ENCODE assay signal across 7 cellular contexts in genomic region chr9:63813391-63814021, GRCh38.
DNase-seq lines count a peak whose midpoint lies in the region; ATAC-seq and TF ChIP-seq lines count a peak whose summit lies in the region.
"Not testable (repeated sequence)": the region's sequence is repeated elsewhere in the genome, so short reads cannot be mapped to it uniquely, and the experiment has no call there.

No MANE protein-coding gene starts in this region.

- CTCF ChIA-PET in SK-N-SH (lab: Yijun Ruan, JAX) = not testable (repeated sequence)

- POLR2A ChIA-PET in SK-N-SH (lab: Yijun Ruan, JAX) = not testable (repeated sequence)

- WGBS in SK-N-SH (ENCODE audit: low lambda C conversion rate) = 68% methylated on average over 38 of the region's 39 CpGs
- WGBS in heart left ventricle, 4 donors = 41 to 65% (median 50%) methylated on average over 17 to 39 of the region's 39 CpGs

- not testable (repeated sequence) for TF ChIP-seq CTCF in HL-60 (IDR thresholded peaks at IDR 0.05; ENCODE audit: insufficient read depth, low read length); SK-N-SH (IDR thresholded peaks at IDR 0.05); brain microvascular endothelial cell (IDR thresholded peaks at IDR 0.05; ENCODE audit: low read depth, low read length, missing control alignments); heart left ventricle (IDR thresholded peaks at IDR 0.05); kidney epithelial cell (IDR thresholded peaks at IDR 0.05; ENCODE audit: insufficient read depth, low read length, poor library complexity, severe bottlenecking)

- not testable (repeated sequence) for H3K79me2 ChIP-seq in SK-N-SH (ENCODE audit: insufficient read depth)

- not testable (repeated sequence) for H3K27me3 ChIP-seq in HL-60 (ENCODE audit: insufficient read depth, poor library complexity, severe bottlenecking); SK-N-SH (ENCODE audit: insufficient read depth); brain microvascular endothelial cell (replicated peaks)
- peaks cover 0 to 21% (median 5%) of the 10 kb centered on the region in 9 donors for H3K27me3 ChIP-seq in heart left ventricle
- peaks cover 11% of the 10 kb centered on the region for H3K27me3 ChIP-seq in kidney epithelial cell (ENCODE audit: control insufficient read depth, insufficient read depth, low read length)

- DNase-seq in HL-60 (ENCODE audit: low read depth in 1 of 2, low spot score in 1 of 2); brain microvascular endothelial cell; kidney epithelial cell (ENCODE audit: low read depth): not testable (repeated sequence)
- peak; percentile 6 for DNase-seq in SK-N-SH
- peak in 2 of 5 donors; percentile 31 to 64 for DNase-seq in heart left ventricle
- DNase-seq in sciatic nerve (ENCODE audit: low spot score) = peak; percentile 54

- not testable (repeated sequence) for H3K4me1 ChIP-seq in SK-N-SH (ENCODE audit: control insufficient read depth in 1 of 2, insufficient read depth in 2 of 2, low read depth in 1 of 2, low read length in 1 of 2); heart left ventricle

- H2AFZ ChIP-seq in SK-N-SH (ENCODE audit: low read depth) = not testable (repeated sequence)

- intact Hi-C loops in heart left ventricle (cut with DNase I); sciatic nerve (cut with DNase I): not testable (repeated sequence)

- not testable (repeated sequence) for TF ChIP-seq POLR2A in heart left ventricle (IDR thresholded peaks at IDR 0.05)

- not testable (repeated sequence) for H3K36me3 ChIP-seq in SK-N-SH (replicated peaks in 1 of 2; ENCODE audit: control insufficient read depth in 1 of 2, insufficient read depth in 2 of 2, low read length in 1 of 2); brain microvascular endothelial cell (replicated peaks); heart left ventricle; kidney epithelial cell (ENCODE audit: control insufficient read depth, insufficient read depth, low read length)

- H3K4me2 ChIP-seq in SK-N-SH = 0 out of 2 replicates have a peak overlapping the region, but pooled peaks have one; percentile 28

- not testable (repeated sequence) for TF ChIP-seq RAD21 in SK-N-SH (IDR thresholded peaks at IDR 0.05; ENCODE audit: low read length)

- not testable (repeated sequence) for TF ChIP-seq EP300 in SK-N-SH (IDR thresholded peaks at IDR 0.05; ENCODE audit: borderline replicate concordance in 1 of 2, low read depth in 1 of 2, low read length in 1 of 2)

- in situ Hi-C loops in brain microvascular endothelial cell (cut with HindIII; ENCODE audit: low pct_ligation_motif_present, low sequenced_read_pairs) = not testable (repeated sequence)

- H3K9ac ChIP-seq in SK-N-SH = not testable (repeated sequence)

- H3K4me3 ChIP-seq in GM08714 (ENCODE audit: low read length) (peak overlapping the region; percentile 27; the same call in 1 of the 2 replicates), HL-60 (replicated peaks; ENCODE audit: insufficient read depth, low read length) (peak overlapping the region; percentile 27), SK-N-SH (ENCODE audit: low read depth in 2 of 2, low read length in 1 of 2) (peak overlapping the region in 1 of 2 experiments; percentile 26; a peak in 1 of 4 replicates), brain microvascular endothelial cell (ENCODE audit: low read depth, low read length) (peak overlapping the region; percentile 32), heart left ventricle (peak overlapping the region in 7 of 12 donors; percentile 4 to 45 (median 21)), kidney epithelial cell (ENCODE audit: low read depth, low read length) (peak overlapping the region; percentile 9)

- H3F3A ChIP-seq in SK-N-SH (replicated peaks; ENCODE audit: insufficient read depth) = not testable (repeated sequence)

- H3K9me3 ChIP-seq in SK-N-SH = not testable (repeated sequence)
- H3K9me3 ChIP-seq in heart left ventricle = peaks cover 0 to 33% (median 2%) of the 10 kb centered on the region in 12 donors

- ATAC-seq in heart left ventricle, sciatic nerve: not testable (repeated sequence)

- not testable (repeated sequence) for H3K9me2 ChIP-seq in SK-N-SH

- H3K27ac ChIP-seq in HL-60 (replicated peaks); SK-N-SH (ENCODE audit: low read depth in 2 of 2, low read length in 1 of 2); brain microvascular endothelial cell: not testable (repeated sequence)
- H3K27ac ChIP-seq in heart left ventricle = peak overlapping the region in 3 of 12 donors; percentile 23 to 57 (median 42)

- not testable (repeated sequence) for H4K20me1 ChIP-seq in SK-N-SH (ENCODE audit: insufficient read depth)
